10 cellular contexts compared by ENCODE assay signal in the genomic region with DNA sequence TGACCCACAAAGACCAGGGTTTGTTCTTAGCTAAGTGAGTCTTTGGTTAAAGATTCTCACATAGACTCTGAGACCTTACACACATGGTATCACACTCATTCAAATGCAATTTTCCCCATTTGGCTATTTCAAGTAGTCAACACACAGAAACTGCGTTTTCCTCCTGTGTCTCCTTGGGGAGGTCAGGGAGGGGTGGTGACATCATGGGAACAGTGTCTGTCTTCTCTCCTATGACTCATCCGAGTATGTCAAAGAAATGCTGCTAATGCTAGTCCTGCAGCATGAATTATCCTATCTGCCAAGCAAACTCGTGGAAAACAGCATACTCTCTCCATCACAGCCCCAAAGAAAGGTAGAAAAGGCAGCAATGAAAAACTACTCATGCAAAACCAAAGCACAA.
A peak's percentile ranks its signal among the peaks of the same experiment; 100 is the strongest.
DNase-seq lines count a peak whose midpoint lies in the region; ATAC-seq and TF ChIP-seq lines count a peak whose summit lies in the region.
"Had no signal": no experiment of that assay in that cellular context is flagged by ENCODE, and none has a peak within 500 bp of the region (broad histone marks: within the 10 kb centered on the region; RNA-seq: fewer than 3 reads in every experiment).

No MANE protein-coding gene starts in this region.

- POLR2A ChIA-PET in GM10248 (lab: Yijun Ruan, JAX): no interaction called here

- ATAC-seq in RWPE2 (ENCODE audit: low read depth): peak; percentile 27; the same call in 1 of the 3 replicates
- peak; percentile 81 for ATAC-seq in foreskin keratinocyte
- no peak for ATAC-seq in HG03354 (IDR thresholded peaks at IDR 0.05; ENCODE audit: poor library complexity, severe bottlenecking, unreplicated experiment)
- ATAC-seq: left colon had no signal

- peak; percentile 95 for DNase-seq in EL
- no peak for DNase-seq in RWPE2 (ENCODE audit: low spot score)
- DNase-seq in foreskin keratinocyte: peak; percentile 69 to 91
- DNase-seq in putamen (ENCODE audit: low spot score): peak; percentile 23
- no peak for DNase-seq in GM10248 (ENCODE audit: extremely low spot score)
- no peak for DNase-seq in AML-193 (lab: John Stamatoyannopoulos, UW)
- no peak for DNase-seq in HAP-1 (ENCODE audit: low spot score in 2 of 2)
- DNase-seq: T-helper 9 cell had no signal

- in situ Hi-C loops in HAP-1 (cut with MboI; ENCODE audit: low sequenced_read_pairs): no loop called here

- H3K27me3 ChIP-seq in RWPE2 (ENCODE audit: insufficient read depth, poor library complexity, severe bottlenecking): no peaks in the 10 kb centered on the region
- H3K27me3 ChIP-seq in foreskin keratinocyte: no peaks in the 10 kb centered on the region
- H3K27me3 ChIP-seq in HAP-1 (ENCODE audit: low read depth): no peaks in the 10 kb centered on the region

- no peaks in the 10 kb centered on the region for H3K36me3 ChIP-seq in RWPE2 (ENCODE audit: low read depth)
- no peaks in the 10 kb centered on the region for H3K36me3 ChIP-seq in HAP-1 (replicated peaks)

- H3K4me1 ChIP-seq in RWPE2 (ENCODE audit: insufficient read depth, poor library complexity, severe bottlenecking) (no peaks in the 10 kb centered on the region), foreskin keratinocyte (no peaks in the 10 kb centered on the region), HAP-1 (no peaks in the 10 kb centered on the region)

- H3K9me3 ChIP-seq in RWPE2 (ENCODE audit: severe bottlenecking): no peaks in the 10 kb centered on the region
- H3K9me3 ChIP-seq in HAP-1: no peaks in the 10 kb centered on the region

- H3K4me3 ChIP-seq in RWPE2 (ENCODE audit: severe bottlenecking): no peak overlapping the region
- no peak overlapping the region for H3K4me3 ChIP-seq in HAP-1

- CTCF ChIA-PET in GM10248 (lab: Yijun Ruan, JAX): no interaction called here

- H3K27ac ChIP-seq in RWPE2 (ENCODE audit: poor library complexity, severe bottlenecking): no peak overlapping the region
- peak overlapping the region; percentile 20 for H3K27ac ChIP-seq in foreskin keratinocyte

- no peak for TF ChIP-seq CTCF in RWPE2 (IDR thresholded peaks at IDR 0.05; ENCODE audit: poor library complexity, severe bottlenecking)
- TF ChIP-seq CTCF in foreskin keratinocyte (conservative IDR thresholded peaks at IDR 0.05): no peak
- TF ChIP-seq CTCF in GM10248 (IDR thresholded peaks at IDR 0.05; ENCODE audit: control extremely low read depth, extremely low read depth, low read depth, missing control alignments): no peak

Comparison
In these comparisons a context has a peak if more than half of its experiments do, and no peak if none do; other contexts are left out.
1. DNase-seq: peak in EL (single experiment), foreskin keratinocyte (2 of 2) and putamen (single experiment); none in RWPE2 (single experiment), GM10248 (single experiment), AML-193 (0 of 2) and HAP-1 (0 of 2).